1 cellular context compared by ENCODE assay signal in genomic region chr3:49017646-49017977, GRCh38.
TF ChIP-seq lines count a peak whose summit lies in the region.

No MANE protein-coding gene starts in this region.

TF ChIP-seq in K562, 482 proteins besides CTCF, POLR2A, EP300 and RAD21:
- TF ChIP-seq ZBTB5 (IDR thresholded peaks at IDR 0.05) (no peak), RBM25 (IDR thresholded peaks at IDR 0.05; ENCODE audit: low read depth, low read length, severe bottlenecking) (no peak), CBFB (CRISPR knock-in tag; IDR thresholded peaks at IDR 0.05) (0 out of 2 replicates have a peak, but pooled peaks have one; percentile 53), ZNF518B (CRISPR knock-in tag; IDR thresholded peaks at IDR 0.05) (no peak), MXI1 (IDR thresholded peaks at IDR 0.05; ENCODE audit: low read depth, low read length) (no peak), PRDM10 (IDR thresholded peaks at IDR 0.05; ENCODE audit: partially characterized antibody) (peak; percentile 74), TAF1 (IDR thresholded peaks at IDR 0.05; ENCODE audit: control insufficient read depth, extremely low read depth, insufficient read depth, low read length, severe bottlenecking) (no peak), SAP30 (IDR thresholded peaks at IDR 0.05; ENCODE audit: borderline replicate concordance, insufficient read depth, low read depth, low read length, poor library complexity, severe bottlenecking) (peak; percentile 13), ZBTB1 (CRISPR knock-in tag; IDR thresholded peaks at IDR 0.05; ENCODE audit: borderline replicate concordance, low read depth) (no peak), SMAD1 (IDR thresholded peaks at IDR 0.05; ENCODE audit: low read depth, low read length, partially characterized antibody) (no peak), ZNF511 (CRISPR knock-in tag; IDR thresholded peaks at IDR 0.05) (0 out of 2 replicates have a peak, but pooled peaks have one; percentile 4), CREB5 (CRISPR knock-in tag; IDR thresholded peaks at IDR 0.05) (no peak)
